10 cellular contexts compared by ENCODE assay signal in genomic region chr17:19470529-19471261, GRCh38. TPM values are rescaled to one million over a fixed set of nuclear protein-coding genes. Genes with fewer than 3 reads are reported as not detected.
DNase-seq lines count a peak whose midpoint lies in the region; ATAC-seq, FAIRE-seq and TF ChIP-seq lines count a peak whose summit lies in the region.
"Had no signal": no experiment of that assay in that cellular context is flagged by ENCODE, and none has a peak within 500 bp of the region (broad histone marks: within the 10 kb centered on the region; RNA-seq: fewer than 3 reads in every experiment).

No MANE protein-coding gene starts in this region.

- H3K4me2 ChIP-seq in HepG2 (ENCODE audit: low read depth, low read length): no peak overlapping the region

- H3K36me3 Mint-ChIP-seq in endodermal cell (ENCODE audit: low read depth): peaks cover 5% of the 10 kb centered on the region
- peaks cover 0 to 4% (median 0%) of the 10 kb centered on the region in 5 donors for H3K36me3 Mint-ChIP-seq in naive thymus-derived CD4-positive, alpha-beta T cell

- in situ Hi-C loops in HepG2 (cut with HindIII; ENCODE audit: extremely low pct_ligation_motif_present, low pct_unique_long_range_greater_than_20kb): no loop called here

- H3K4me3 ChIP-seq in liver (ENCODE audit: low read depth in 1 of 3, low read length in 3 of 3) (no peak overlapping the region), HepG2 (replicated peaks in 1 of 3; ENCODE audit: insufficient read depth in 1 of 3, low read depth in 2 of 3, low read length in 3 of 3) (no peak overlapping the region), endodermal cell (ENCODE audit: low read length) (no peak overlapping the region), aorta (ENCODE audit: low read length in 2 of 2) (no peak overlapping the region)
- H3K4me3 ChIP-seq in naive thymus-derived CD4-positive, alpha-beta T cell (ENCODE audit: low read length): no peak overlapping the region
- H3K4me3 ChIP-seq: SK-N-MC had no signal

- peaks cover 14% of the 10 kb centered on the region for H3K4me1 Mint-ChIP-seq in endodermal cell
- peaks cover 0 to 5% (median 0%) of the 10 kb centered on the region in 7 donors for H3K4me1 Mint-ChIP-seq in naive thymus-derived CD4-positive, alpha-beta T cell

- no TSS peak for BruUV-seq in HepG2 (replicated peaks; lab: Mats Ljungman, UMichigan)

- no peak overlapping the region for H3K27ac Mint-ChIP-seq in endodermal cell
- no peak overlapping the region for H3K27ac Mint-ChIP-seq in naive thymus-derived CD4-positive, alpha-beta T cell

- H3K27me3 Mint-ChIP-seq in endodermal cell (ENCODE audit: insufficient read depth): no peaks in the 10 kb centered on the region
- H3K27me3 Mint-ChIP-seq in naive thymus-derived CD4-positive, alpha-beta T cell: no peaks in the 10 kb centered on the region

- H3K36me3 ChIP-seq in liver (ENCODE audit: control insufficient read depth in 4 of 4, insufficient read depth in 3 of 4, low read depth in 1 of 4, low read length in 3 of 4): no peaks in the 10 kb centered on the region
- no peaks in the 10 kb centered on the region for H3K36me3 ChIP-seq in HepG2 (replicated peaks in 1 of 2; ENCODE audit: control insufficient read depth in 1 of 2, insufficient read depth in 2 of 2, low read length in 2 of 2)
- H3K36me3 ChIP-seq in endodermal cell (ENCODE audit: control insufficient read depth, insufficient read depth, low read length): no peaks in the 10 kb centered on the region
- no peaks in the 10 kb centered on the region for H3K36me3 ChIP-seq in aorta (ENCODE audit: control insufficient read depth in 1 of 2, insufficient read depth in 2 of 2, low read length in 1 of 2)
- H3K36me3 ChIP-seq in naive thymus-derived CD4-positive, alpha-beta T cell (ENCODE audit: control insufficient read depth in 2 of 3, insufficient read depth in 3 of 3, low read length in 3 of 3): no peaks in the 10 kb centered on the region
- H3K36me3 ChIP-seq: BE2C had no signal

- H3K4me1 ChIP-seq in liver (ENCODE audit: control insufficient read depth in 4 of 4, insufficient read depth in 4 of 4, low read length in 3 of 4) (no peaks in the 10 kb centered on the region), HepG2 (ENCODE audit: insufficient read depth, low read length) (no peaks in the 10 kb centered on the region), endodermal cell (ENCODE audit: control insufficient read depth, insufficient read depth, low read length) (no peaks in the 10 kb centered on the region), aorta (ENCODE audit: control insufficient read depth in 1 of 2, insufficient read depth in 2 of 2, low read length in 2 of 2) (no peaks in the 10 kb centered on the region)
- peaks cover 0 to 2% of the 10 kb centered on the region in 2 donors for H3K4me1 ChIP-seq in naive thymus-derived CD4-positive, alpha-beta T cell (ENCODE audit: control insufficient read depth in 2 of 2, insufficient read depth in 2 of 2, low read length in 2 of 2)
- H3K4me1 ChIP-seq: BE2C had no signal

- CTCF ChIA-PET in HepG2 (lab: Yijun Ruan, JAX; ENCODE audit: low intra/inter-chr PET ratio, low total read pairs): no interaction called here
- CTCF ChIA-PET in naive thymus-derived CD4-positive, alpha-beta T cell (lab: Charles Lee): no interaction called here

- ATAC-seq in HepG2: no peak
- peak; percentile 92 for ATAC-seq in aorta (ENCODE audit: low FRiP score)
- no peak for ATAC-seq in naive thymus-derived CD4-positive, alpha-beta T cell
- no peak for ATAC-seq in activated CD4-positive, CD25-positive, alpha-beta regulatory T cell treated with anti-CD3 and anti-CD28 coated beads, Interleukin-2, amount 50 U/mL, for 24 hours

- H3K9me3 ChIP-seq in liver (ENCODE audit: control insufficient read depth in 4 of 4, low read length in 3 of 4) (no peaks in the 10 kb centered on the region), HepG2 (ENCODE audit: low read length) (no peaks in the 10 kb centered on the region), endodermal cell (ENCODE audit: control insufficient read depth, low read length) (peaks cover 9% of the 10 kb centered on the region), aorta (ENCODE audit: control insufficient read depth, low read length) (no peaks in the 10 kb centered on the region)
- no peaks in the 10 kb centered on the region for H3K9me3 ChIP-seq in naive thymus-derived CD4-positive, alpha-beta T cell (ENCODE audit: control insufficient read depth in 2 of 3, low read length in 3 of 3)
- H3K9me3 ChIP-seq: BE2C had no signal

- peak overlapping the region; percentile 3 for H3K4me3 Mint-ChIP-seq in endodermal cell
- no peak overlapping the region for H3K4me3 Mint-ChIP-seq in naive thymus-derived CD4-positive, alpha-beta T cell

- TF ChIP-seq POLR2A in HepG2 (IDR thresholded peaks at IDR 0.05; ENCODE audit: insufficient read depth in 1 of 2, low read depth in 2 of 2, low read length in 2 of 2): no peak

- intact Hi-C loops in HepG2 (cut with micrococcal nuclease; ENCODE audit: unreplicated experiment): no loop called here
- intact Hi-C loops in aorta (cut with DNase I): no loop called here
- intact Hi-C loops in naive thymus-derived CD4-positive, alpha-beta T cell (cut with micrococcal nuclease): no loop called here

- no peak overlapping the region for H3K9ac ChIP-seq in liver (ENCODE audit: low read depth in 1 of 2, low read length in 2 of 2)
- no peak overlapping the region for H3K9ac ChIP-seq in HepG2 (ENCODE audit: insufficient read depth, low read depth, low read length)
- no peak overlapping the region for H3K9ac ChIP-seq in endodermal cell (ENCODE audit: extremely low read depth, low read length, poor library complexity, severe bottlenecking)

- no peak for DNase-seq in HepG2 (ENCODE audit: low spot score)
- DNase-seq in endodermal cell: peak; percentile 79
- DNase-seq in mucosa of gallbladder (ENCODE audit: low spot score): peak; percentile 64
- peak; percentile 75 to 85 for DNase-seq in aorta
- no peak for DNase-seq in naive thymus-derived CD4-positive, alpha-beta T cell
- no peak for DNase-seq in SIG-M5 treated with dmso at 0.1 percent for 504 hours (lab: John Stamatoyannopoulos, UW; ENCODE audit: unreplicated experiment)
- DNase-seq: BE2C had no signal

- POLR2A ChIA-PET in HepG2 (lab: Yijun Ruan, JAX): no interaction called here
- POLR2A ChIA-PET in naive thymus-derived CD4-positive, alpha-beta T cell (lab: Charles Lee): no interaction called here

- H3K9me3 Mint-ChIP-seq in endodermal cell: peaks cover 20% of the 10 kb centered on the region
- H3K9me3 Mint-ChIP-seq in naive thymus-derived CD4-positive, alpha-beta T cell: peaks cover 0 to 10% (median 3%) of the 10 kb centered on the region in 11 donors

- WGBS in liver: 62% methylated on average over 29 of the region's 29 CpGs
- 41% methylated on average over 28 of the region's 29 CpGs for WGBS in HepG2 (ENCODE audit: low lambda C conversion rate)
- 85 to 87% methylated on average over 15 to 29 of the region's 29 CpGs for WGBS in endodermal cell (ENCODE audit: insufficient coverage in 1 of 2, insufficient read length in 1 of 2), 2 experiments
- 36 to 46% methylated on average over 29 of the region's 29 CpGs for WGBS in aorta, 2 donors

- H3K27ac ChIP-seq in liver (ENCODE audit: low read depth in 1 of 2, low read length in 2 of 2) (peak overlapping the region in 1 of 2 donors; percentile 50), HepG2 (ENCODE audit: extremely low read length, insufficient read depth, low read length) (no peak overlapping the region), endodermal cell (ENCODE audit: low read depth, low read length) (no peak overlapping the region), aorta (ENCODE audit: low read depth in 1 of 2, low read length in 2 of 2) (no peak overlapping the region)
- H3K27ac ChIP-seq in naive thymus-derived CD4-positive, alpha-beta T cell (ENCODE audit: low read depth, low read length): no peak overlapping the region
- H3K27ac ChIP-seq: SK-N-MC had no signal

- TF ChIP-seq RAD21 in liver (IDR thresholded peaks at IDR 0.05) (no peak), HepG2 (CRISPR knock-in tag; IDR thresholded peaks at IDR 0.05) (no peak)

- no peak overlapping the region for H2AFZ ChIP-seq in HepG2 (ENCODE audit: low read length)

- H3K27me3 ChIP-seq in liver (ENCODE audit: control insufficient read depth in 4 of 4, insufficient read depth in 4 of 4, low read length in 3 of 4) (no peaks in the 10 kb centered on the region), HepG2 (ENCODE audit: control insufficient read depth in 1 of 2, insufficient read depth in 2 of 2, low read length in 2 of 2) (0 out of 5 replicates have a peak, but pooled peaks cover 0 to 1% of the 10 kb centered on the region in 2 experiments), endodermal cell (ENCODE audit: control insufficient read depth, insufficient read depth, low read length, poor library complexity, severe bottlenecking) (no peaks in the 10 kb centered on the region), aorta (ENCODE audit: control insufficient read depth in 1 of 2, insufficient read depth in 2 of 2, low read length in 1 of 2) (no peaks in the 10 kb centered on the region)
- no peaks in the 10 kb centered on the region for H3K27me3 ChIP-seq in naive thymus-derived CD4-positive, alpha-beta T cell (ENCODE audit: control insufficient read depth in 2 of 2, insufficient read depth in 2 of 2, low read length in 2 of 2)
- H3K27me3 ChIP-seq: BE2C had no signal

- FAIRE-seq in HepG2 (lab: Jason Lieb, UNC): no peak

- no peak for TF ChIP-seq EP300 in HepG2 (IDR thresholded peaks at IDR 0.05; ENCODE audit: low read depth in 2 of 2, low read length in 2 of 2)
- no peak for TF ChIP-seq EP300 in HepG2 (CRISPR knock-in tag; IDR thresholded peaks at IDR 0.05; ENCODE audit: borderline replicate concordance)

- H3K79me2 ChIP-seq in HepG2 (ENCODE audit: insufficient read depth, low read length): no peaks in the 10 kb centered on the region

- H4K20me1 ChIP-seq in HepG2 (ENCODE audit: insufficient read depth, low read length): no peaks in the 10 kb centered on the region

- TF ChIP-seq CTCF in liver (IDR thresholded peaks at IDR 0.05; ENCODE audit: low read depth, low read length, missing input control) (no peak), HepG2 (CRISPR knock-in tag; IDR thresholded peaks at IDR 0.05) (no peak), endodermal cell (conservative IDR thresholded peaks at IDR 0.05) (no peak)

RNA-seq across cellular contexts. Expression of gene RNF112, which starts 59.7 kb away (rescaled TPM):
- under 1 TPM; 0.23 to 0.42 TPM for total RNA-seq in liver
- under 1 TPM; 0.04 to 0.17 TPM for polyA plus RNA-seq in liver
- total RNA-seq in HepG2 (2016; rRNA removed; fragmentation: Illumina TruSeq; extraction: Trizol): not detected in 2 replicates
- not detected in 2 replicates for total RNA-seq in HepG2 (2016; cell fraction: cytosol; rRNA removed; fragmentation: Illumina TruSeq; extraction: Trizol; ENCODE audit: low read depth)
- not detected in 2 replicates for total RNA-seq in HepG2 (2016; cell fraction: insoluble cytoplasmic fraction; rRNA removed; fragmentation: Illumina TruSeq; extraction: Trizol)
- not detected in 2 replicates for total RNA-seq in HepG2 (2016; cell fraction: membrane; rRNA removed; fragmentation: Illumina TruSeq; extraction: Trizol)
- total RNA-seq in HepG2 (2016; cell fraction: nucleus; rRNA removed; fragmentation: Illumina TruSeq; extraction: Trizol): not detected in 2 replicates
- polyA plus RNA-seq in HepG2 (2011; rRNA removed): 0.01 and 0.05 TPM in 2 replicates
- polyA plus RNA-seq in HepG2 (2011; cell fraction: cytosol; rRNA removed): 0.01 TPM in 1 of 2 replicates, not detected in the other
- 0.73 and 0.85 TPM in 2 replicates for polyA plus RNA-seq in HepG2 (2011; cell fraction: nucleus; rRNA removed)
- polyA plus RNA-seq in HepG2 (2012): 0.27 and 0.52 TPM in 2 replicates
- polyA plus RNA-seq in HepG2 (2016; cell fraction: cytosol; fragmentation: Illumina TruSeq; extraction: Trizol; ENCODE audit: low read depth): not detected in 2 replicates
- polyA plus RNA-seq in HepG2 (2016; cell fraction: insoluble cytoplasmic fraction; fragmentation: Illumina TruSeq; extraction: Trizol; ENCODE audit: low read depth): not detected in 2 replicates
- polyA plus RNA-seq in HepG2 (2016; cell fraction: membrane; fragmentation: Illumina TruSeq; extraction: Trizol; ENCODE audit: low read depth): not detected in 2 replicates
- not detected in 2 replicates for polyA plus RNA-seq in HepG2 (2016; cell fraction: nucleus; fragmentation: Illumina TruSeq; extraction: Trizol; ENCODE audit: insufficient read depth, low read depth)
- 0.14 TPM in 1 of 2 replicates, not detected in the other for polyA minus RNA-seq in HepG2 (2011; rRNA and poly(A)+ RNA removed; ENCODE audit: low replicate concordance)
- polyA minus RNA-seq in HepG2 (2011; cell fraction: cytosol; rRNA and poly(A)+ RNA removed): not detected in 2 replicates
- polyA minus RNA-seq in HepG2 (2011; cell fraction: nucleus; rRNA and poly(A)+ RNA removed): 0.13 TPM in 1 of 2 replicates, not detected in the other
- 1 to 10 TPM; 1.1 to 1.9 TPM for total RNA-seq in endodermal cell
- polyA plus RNA-seq in endodermal cell (2013, experiment 1 of 2): 1.4 TPM
- 1.1 TPM for polyA plus RNA-seq in endodermal cell (2013, experiment 2 of 2)
- total RNA-seq in mucosa of gallbladder: 7.3 TPM
- 1 to 10 TPM; 5.4 to 9.9 TPM for total RNA-seq in aorta
- 1 to 10 TPM; 5.1 to 7.5 TPM for polyA plus RNA-seq in aorta
- total RNA-seq in naive thymus-derived CD4-positive, alpha-beta T cell: 1 to 10 TPM in 3 of 5 experiments, under 1 TPM in 2; 0.54 to 2.3 (median 1.5) TPM
- under 1 TPM in 1 of 2 donors, not detected in 1; 0.15 TPM for polyA plus RNA-seq in naive thymus-derived CD4-positive, alpha-beta T cell

Comparison
In these comparisons a context has a peak if more than half of its experiments do, and no peak if none do; other contexts are left out.
1. DNase-seq: peak in endodermal cell (single experiment), mucosa of gallbladder (single experiment) and aorta (2 of 2); none in HepG2 (single experiment), naive thymus-derived CD4-positive, alpha-beta T cell (0 of 9) and SIG-M5 treated with dmso at 0.1 percent for 504 hours (single experiment).